38 cellular contexts compared by ENCODE assay signal in genomic region chr13:37662624-37663023, GRCh38.
"Had no signal": no experiment of that assay in that cellular context is flagged by ENCODE, and none has a peak within 500 bp of the region (broad histone marks: within the 10 kb centered on the region; RNA-seq: fewer than 3 reads in every experiment).

No MANE protein-coding gene starts in this region.

- H3K4me1 ChIP-seq: ascending aorta, body of pancreas, breast epithelium had no signal

- H3K36me3 ChIP-seq: ascending aorta, brain microvascular endothelial cell, breast epithelium, WERI-Rb-1 had no signal

- H3K27ac Mint-ChIP-seq: activated CD4-positive, alpha-beta memory T cell treated with anti-CD3 and anti-CD28 coated beads, Interleukin-2, amount 10 ng/mL, durations not matched to agents 7 days and 5 days; activated CD4-positive, alpha-beta T cell treated with anti-CD3 and anti-CD28 coated beads for 36 hours; activated CD4-positive, alpha-beta T cell treated with anti-CD3 and anti-CD28 coated beads, Interleukin-2, amount 10 ng/mL, durations not matched to agents 7 days and 5 days; activated CD8-positive, alpha-beta memory T cell treated with anti-CD3 and anti-CD28 coated beads, Interleukin-2, amount 10 ng/mL, durations not matched to agents 7 days and 5 days; activated CD8-positive, alpha-beta T cell treated with anti-CD3 and anti-CD28 coated beads, Interleukin-2, amount 10 ng/mL, durations not matched to agents 7 days and 5 days; activated naive CD4-positive, alpha-beta T cell treated with anti-CD3 and anti-CD28 coated beads, Interleukin-2, amount 10 ng/mL, durations not matched to agents 7 days and 5 days; activated naive CD4-positive, alpha-beta T cell treated with anti-CD3 and anti-CD28 coated beads, Interleukin-2, amount 50 U/mL, for 24 hours; activated naive CD8-positive, alpha-beta T cell; activated naive CD8-positive, alpha-beta T cell treated with anti-CD3 and anti-CD28 coated beads, Interleukin-2, amount 10 ng/mL, durations not matched to agents 7 days and 5 days; activated naive CD8-positive, alpha-beta T cell treated with anti-CD3 and anti-CD28 coated beads, Interleukin-2, amount 50 U/mL, for 24 hours; activated T-cell treated with anti-CD3 and anti-CD28 coated beads, Interleukin-2, amount 50 U/mL, for 24 hours; activated T-helper 2 cell treated with anti-CD3 and anti-CD28 coated beads, Interferon-gamma antibody, Interleukin-2, Interleukin-4, amounts not matched to agents 10 μg/mL and 5 μg/mL and 100 μg/mL, durations not matched to agents 14 hours and 24 hours and 36 hours; T-helper 1 cell treated with Interleukin-12 subunit alpha and Interleukin-12 subunit beta and Interleukin-4 antibody, amounts not matched to agents 30 μg/mL and 1 μg/mL, for 36 hours; T-helper 2 cell treated with Interferon-gamma antibody and Interleukin-4, amounts not matched to agents 5 μg/mL and 100 μg/mL, for 36 hours; WTC11 had no signal

- H3K36me3 Mint-ChIP-seq: activated CD8-positive, alpha-beta memory T cell treated with anti-CD3 and anti-CD28 coated beads, Interleukin-2, amount 10 ng/mL, durations not matched to agents 7 days and 5 days; activated naive CD4-positive, alpha-beta T cell treated with anti-CD3 and anti-CD28 coated beads, Interleukin-2, amount 10 ng/mL, durations not matched to agents 7 days and 5 days; activated naive CD4-positive, alpha-beta T cell treated with anti-CD3 and anti-CD28 coated beads, Interleukin-2, amount 50 U/mL, for 24 hours; activated naive CD8-positive, alpha-beta T cell; activated naive CD8-positive, alpha-beta T cell treated with anti-CD3 and anti-CD28 coated beads, Interleukin-2, amount 10 ng/mL, durations not matched to agents 7 days and 5 days had no signal

- H3K27me3 ChIP-seq: ascending aorta, body of pancreas, brain microvascular endothelial cell, breast epithelium had no signal

- H3K27me3 Mint-ChIP-seq: activated CD4-positive, alpha-beta memory T cell treated with anti-CD3 and anti-CD28 coated beads, Interleukin-2, amount 10 ng/mL, durations not matched to agents 7 days and 5 days; activated CD4-positive, alpha-beta T cell treated with anti-CD3 and anti-CD28 coated beads for 36 hours; activated CD4-positive, alpha-beta T cell treated with anti-CD3 and anti-CD28 coated beads, Interleukin-2, amount 10 ng/mL, durations not matched to agents 7 days and 5 days; activated CD8-positive, alpha-beta memory T cell treated with anti-CD3 and anti-CD28 coated beads, Interleukin-2, amount 10 ng/mL, durations not matched to agents 7 days and 5 days; activated naive CD4-positive, alpha-beta T cell treated with anti-CD3 and anti-CD28 coated beads, Interleukin-2, amount 10 ng/mL, durations not matched to agents 7 days and 5 days; activated naive CD4-positive, alpha-beta T cell treated with anti-CD3 and anti-CD28 coated beads, Interleukin-2, amount 50 U/mL, for 24 hours; activated naive CD8-positive, alpha-beta T cell; activated naive CD8-positive, alpha-beta T cell treated with anti-CD3 and anti-CD28 coated beads, Interleukin-2, amount 10 ng/mL, durations not matched to agents 7 days and 5 days; activated T-cell treated with anti-CD3 and anti-CD28 coated beads, Interleukin-2, amount 50 U/mL, for 24 hours had no signal

- H3K9me3 ChIP-seq: ascending aorta, body of pancreas, breast epithelium had no signal

- H3K4me3 Mint-ChIP-seq: activated CD4-positive, alpha-beta memory T cell treated with anti-CD3 and anti-CD28 coated beads, Interleukin-2, amount 10 ng/mL, durations not matched to agents 7 days and 5 days; activated CD4-positive, alpha-beta T cell treated with anti-CD3 and anti-CD28 coated beads for 36 hours; activated CD4-positive, alpha-beta T cell treated with anti-CD3 and anti-CD28 coated beads, Interleukin-2, amount 10 ng/mL, durations not matched to agents 7 days and 5 days; activated CD8-positive, alpha-beta memory T cell treated with anti-CD3 and anti-CD28 coated beads, Interleukin-2, amount 10 ng/mL, durations not matched to agents 7 days and 5 days; activated CD8-positive, alpha-beta T cell treated with anti-CD3 and anti-CD28 coated beads, Interleukin-2, amount 10 ng/mL, durations not matched to agents 7 days and 5 days; activated naive CD4-positive, alpha-beta T cell treated with anti-CD3 and anti-CD28 coated beads, Interleukin-2, amount 10 ng/mL, durations not matched to agents 7 days and 5 days; activated naive CD4-positive, alpha-beta T cell treated with anti-CD3 and anti-CD28 coated beads, Interleukin-2, amount 50 U/mL, for 24 hours; activated naive CD8-positive, alpha-beta T cell; activated naive CD8-positive, alpha-beta T cell treated with anti-CD3 and anti-CD28 coated beads, Interleukin-2, amount 10 ng/mL, durations not matched to agents 7 days and 5 days; activated naive CD8-positive, alpha-beta T cell treated with anti-CD3 and anti-CD28 coated beads, Interleukin-2, amount 50 U/mL, for 24 hours; activated T-cell treated with anti-CD3 and anti-CD28 coated beads, Interleukin-2, amount 50 U/mL, for 24 hours; T-helper 1 cell treated with Interleukin-12 subunit alpha and Interleukin-12 subunit beta and Interleukin-4 antibody, amounts not matched to agents 30 μg/mL and 1 μg/mL, for 36 hours; T-helper 2 cell treated with Interferon-gamma antibody and Interleukin-4, amounts not matched to agents 5 μg/mL and 100 μg/mL, for 36 hours; WTC11 had no signal

- ATAC-seq: activated CD4-positive, alpha-beta T cell treated with anti-CD3 and anti-CD28 coated beads for 36 hours; activated CD4-positive, CD25-positive, alpha-beta regulatory T cell treated with anti-CD3 and anti-CD28 coated beads, Interleukin-2, amount 50 U/mL, for 24 hours; activated CD8-positive, alpha-beta memory T cell treated with anti-CD3 and anti-CD28 coated beads, Interleukin-2, amount 10 ng/mL, durations not matched to agents 7 days and 5 days; activated CD8-positive, alpha-beta T cell treated with anti-CD3 and anti-CD28 coated beads, Interleukin-2, amount 10 ng/mL, durations not matched to agents 7 days and 5 days; activated naive CD8-positive, alpha-beta T cell treated with anti-CD3 and anti-CD28 coated beads, Interleukin-2, amount 50 U/mL, for 24 hours; body of pancreas; WTC11 had no signal

- FAIRE-seq: TTC549 had no signal

- H3K4me1 Mint-ChIP-seq: activated CD4-positive, alpha-beta memory T cell treated with anti-CD3 and anti-CD28 coated beads, Interleukin-2, amount 10 ng/mL, durations not matched to agents 7 days and 5 days; activated CD4-positive, alpha-beta T cell treated with anti-CD3 and anti-CD28 coated beads for 36 hours; activated CD4-positive, alpha-beta T cell treated with anti-CD3 and anti-CD28 coated beads, Interleukin-2, amount 10 ng/mL, durations not matched to agents 7 days and 5 days; activated CD8-positive, alpha-beta memory T cell treated with anti-CD3 and anti-CD28 coated beads, Interleukin-2, amount 10 ng/mL, durations not matched to agents 7 days and 5 days; activated naive CD4-positive, alpha-beta T cell treated with anti-CD3 and anti-CD28 coated beads, Interleukin-2, amount 10 ng/mL, durations not matched to agents 7 days and 5 days; activated naive CD4-positive, alpha-beta T cell treated with anti-CD3 and anti-CD28 coated beads, Interleukin-2, amount 50 U/mL, for 24 hours; activated naive CD8-positive, alpha-beta T cell treated with anti-CD3 and anti-CD28 coated beads, Interleukin-2, amount 10 ng/mL, durations not matched to agents 7 days and 5 days; activated naive CD8-positive, alpha-beta T cell treated with anti-CD3 and anti-CD28 coated beads, Interleukin-2, amount 50 U/mL, for 24 hours had no signal

- H3K9me3 Mint-ChIP-seq: activated CD4-positive, alpha-beta memory T cell treated with anti-CD3 and anti-CD28 coated beads, Interleukin-2, amount 10 ng/mL, durations not matched to agents 7 days and 5 days; activated CD4-positive, alpha-beta T cell treated with anti-CD3 and anti-CD28 coated beads, Interleukin-2, amount 10 ng/mL, durations not matched to agents 7 days and 5 days; activated naive CD4-positive, alpha-beta T cell treated with anti-CD3 and anti-CD28 coated beads, Interleukin-2, amount 50 U/mL, for 24 hours; activated T-cell treated with anti-CD3 and anti-CD28 coated beads, Interleukin-2, amount 50 U/mL, for 24 hours; T-helper 1 cell treated with Interleukin-12 subunit alpha and Interleukin-12 subunit beta and Interleukin-4 antibody, amounts not matched to agents 30 μg/mL and 1 μg/mL, for 36 hours had no signal

- H3K4me3 ChIP-seq: ascending aorta, body of pancreas, breast epithelium had no signal

- DNase-seq: activated CD4-positive, alpha-beta memory T cell treated with anti-CD3 and anti-CD28 coated beads, Interleukin-2, amount 10 ng/mL, durations not matched to agents 7 days and 5 days; activated CD4-positive, alpha-beta T cell treated with anti-CD3 and anti-CD28 coated beads for 1 hour; activated CD4-positive, alpha-beta T cell treated with anti-CD3 and anti-CD28 coated beads for 36 hours; activated CD4-positive, alpha-beta T cell treated with anti-CD3 and anti-CD28 coated beads for 48 hours; activated CD4-positive, alpha-beta T cell treated with anti-CD3 and anti-CD28 coated beads, Interleukin-2, amount 10 ng/mL, durations not matched to agents 7 days and 5 days; activated CD4-positive, alpha-beta T cell treated with anti-CD3 and anti-CD28 coated beads, Interleukin-2, amount 50 U/mL, for 48 hours; activated CD4-positive, CD25-positive, alpha-beta regulatory T cell; activated CD8-positive, alpha-beta memory T cell treated with anti-CD3 and anti-CD28 coated beads for 24 hours; activated CD8-positive, alpha-beta memory T cell treated with anti-CD3 and anti-CD28 coated beads, Interleukin-2, amount 10 ng/mL, durations not matched to agents 7 days and 5 days; activated CD8-positive, alpha-beta memory T cell treated with anti-CD3 and anti-CD28 coated beads, Interleukin-2, amount 50 U/mL, for 48 hours; activated CD8-positive, alpha-beta T cell treated with anti-CD3 and anti-CD28 coated beads, Interleukin-2, amount 10 ng/mL, durations not matched to agents 7 days and 5 days; activated effector memory CD4-positive, alpha-beta T cell treated with Interleukin-2 at 50 U/mL for 16 hours; activated gamma-delta T cell; activated naive CD4-positive, alpha-beta T cell treated with anti-CD3 and anti-CD28 coated beads, Interleukin-2, amount 10 ng/mL, durations not matched to agents 7 days and 5 days; activated naive CD4-positive, alpha-beta T cell treated with Interleukin-2 at 50 U/mL for 16 hours; activated naive CD8-positive, alpha-beta T cell treated with anti-CD3 and anti-CD28 coated beads, Interleukin-2, amount 10 ng/mL, durations not matched to agents 7 days and 5 days; activated naive CD8-positive, alpha-beta T cell treated with anti-CD3 and anti-CD28 coated beads, Interleukin-2, amount 50 U/mL, for 24 hours; activated T-cell treated with anti-CD3 and anti-CD28 coated beads, Interleukin-2, amount 50 U/mL, for 24 hours; activated T-cell treated with anti-CD3 and anti-CD28 coated beads, Interleukin-2, amount 50 U/mL, for 48 hours; amygdala; anterior cingulate cortex; body of pancreas; brain microvascular endothelial cell; central memory CD4-positive, alpha-beta T cell; T-helper 1 cell; T-helper 2 cell; T-helper 9 cell; WERI-Rb-1 had no signal

- H3K27ac ChIP-seq: ascending aorta, body of pancreas, brain microvascular endothelial cell, breast epithelium, WERI-Rb-1 had no signal
